In the genomic region with DNA sequence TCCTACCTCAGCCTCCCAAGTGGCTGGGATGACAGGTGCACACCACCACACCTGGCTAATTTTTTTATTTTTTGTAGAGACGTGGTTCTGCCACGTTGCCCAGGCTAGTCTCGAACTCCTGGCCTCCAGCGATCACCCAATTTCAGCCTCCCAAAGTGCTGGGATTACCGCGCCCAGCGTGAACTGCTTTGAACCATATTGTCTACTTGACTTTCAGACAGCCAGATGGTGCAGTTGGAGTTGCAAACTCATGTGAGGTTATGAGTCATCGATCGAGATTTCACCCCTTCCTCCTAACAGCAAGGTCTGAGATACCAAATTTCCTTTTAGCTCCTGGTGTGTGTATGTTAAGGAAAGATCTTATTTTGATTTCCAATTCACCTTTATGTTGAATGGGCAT, we compare ENCODE assay signal across 8 cellular contexts.
DNase-seq lines count a peak whose midpoint lies in the region; ATAC-seq and TF ChIP-seq lines count a peak whose summit lies in the region.
"Had no signal": no experiment of that assay in that cellular context is flagged by ENCODE, and none has a peak within 500 bp of the region (broad histone marks: within the 10 kb centered on the region; RNA-seq: fewer than 3 reads in every experiment).

No MANE protein-coding gene starts in this region.

- ATAC-seq in stimulated activated effector memory CD8-positive, alpha-beta T cell treated with anti-CD3 and anti-CD28 coated beads, Interleukin-12 subunit alpha, Interleukin-12 subunit beta, amount 100 ng/mL, for 72 hours = no peak
- ATAC-seq in HG03469 (IDR thresholded peaks at IDR 0.05; ENCODE audit: unreplicated experiment) (no peak), GM21423 (IDR thresholded peaks at IDR 0.05; ENCODE audit: unreplicated experiment) (no peak)
- ATAC-seq: heart right ventricle had no signal

- H3K4me1 Mint-ChIP-seq in stimulated activated effector memory CD8-positive, alpha-beta T cell treated with anti-CD3 and anti-CD28 coated beads, Interleukin-12 subunit alpha, Interleukin-12 subunit beta, amount 100 ng/mL, for 72 hours = peaks cover 46% of the 10 kb centered on the region

- DNase-seq in ELR (ENCODE audit: low read depth) (peak; percentile 85), NOMO-1 treated with DMSO at 0.1 percent for 48 hours (lab: John Stamatoyannopoulos, UW; ENCODE audit: unreplicated experiment) (peak; percentile 85), fibroblast of pulmonary artery (ENCODE audit: low read depth) (peak; percentile 79)
- no peak for DNase-seq in stimulated activated effector memory CD8-positive, alpha-beta T cell treated with anti-CD3 and anti-CD28 coated beads, Interleukin-12 subunit alpha, Interleukin-12 subunit beta, amount 100 ng/mL, for 72 hours (ENCODE audit: low spot score in 2 of 2)
- DNase-seq: activated CD4-positive, alpha-beta T cell treated with anti-CD3 and anti-CD28 coated beads for 1 hour; heart right ventricle had no signal

- no peak overlapping the region for H3K4me3 ChIP-seq in fibroblast of pulmonary artery (replicated peaks; ENCODE audit: low read depth, low read length)
- H3K4me3 ChIP-seq: heart right ventricle had no signal

- H3K27ac Mint-ChIP-seq in stimulated activated effector memory CD8-positive, alpha-beta T cell treated with anti-CD3 and anti-CD28 coated beads, Interleukin-12 subunit alpha, Interleukin-12 subunit beta, amount 100 ng/mL, for 72 hours = no peak overlapping the region

- no peaks in the 10 kb centered on the region for H3K9me3 Mint-ChIP-seq in stimulated activated effector memory CD8-positive, alpha-beta T cell treated with anti-CD3 and anti-CD28 coated beads, Interleukin-12 subunit alpha, Interleukin-12 subunit beta, amount 100 ng/mL, for 72 hours

- no peak overlapping the region for H3K4me3 Mint-ChIP-seq in stimulated activated effector memory CD8-positive, alpha-beta T cell treated with anti-CD3 and anti-CD28 coated beads, Interleukin-12 subunit alpha, Interleukin-12 subunit beta, amount 100 ng/mL, for 72 hours

- H3K36me3 Mint-ChIP-seq in stimulated activated effector memory CD8-positive, alpha-beta T cell treated with anti-CD3 and anti-CD28 coated beads, Interleukin-12 subunit alpha, Interleukin-12 subunit beta, amount 100 ng/mL, for 72 hours = no peaks in the 10 kb centered on the region

- no peak for TF ChIP-seq CTCF in fibroblast of pulmonary artery (IDR thresholded peaks at IDR 0.05; ENCODE audit: low read length, missing control alignments)

Comparison
In these comparisons a context has a peak if more than half of its experiments do, and no peak if none do; other contexts are left out.
1. DNase-seq: peak in ELR (single experiment), NOMO-1 treated with DMSO at 0.1 percent for 48 hours (single experiment) and fibroblast of pulmonary artery (single experiment); none in stimulated activated effector memory CD8-positive, alpha-beta T cell treated with anti-CD3 and anti-CD28 coated beads, Interleukin-12 subunit alpha, Interleukin-12 subunit beta, amount 100 ng/mL, for 72 hours (0 of 2).